30 cellular contexts compared by ENCODE assay signal in genomic region chr22:36298118-36298517, GRCh38. TPM values are rescaled to one million over a fixed set of nuclear protein-coding genes. Genes with fewer than 3 reads are reported as not detected.
DNase-seq lines count a peak whose midpoint lies in the region; ATAC-seq, FAIRE-seq and TF ChIP-seq lines count a peak whose summit lies in the region.
"Had no signal": no experiment of that assay in that cellular context is flagged by ENCODE, and none has a peak within 500 bp of the region (broad histone marks: within the 10 kb centered on the region; RNA-seq: fewer than 3 reads in every experiment).

No MANE protein-coding gene starts in this region.

- H3K27me3 ChIP-seq in CD4-positive, alpha-beta memory T cell (ENCODE audit: insufficient read depth, low read length): no peaks in the 10 kb centered on the region
- H3K27me3 ChIP-seq in GM12878 (replicated peaks in 1 of 2; ENCODE audit: control insufficient read depth in 2 of 2, insufficient read depth in 2 of 2, low read length in 1 of 2): no peaks in the 10 kb centered on the region
- H3K27me3 ChIP-seq in sigmoid colon: no peaks in the 10 kb centered on the region
- H3K27me3 ChIP-seq: BE2C, colonic mucosa, heart right ventricle, Peyer's patch, stomach, tibial nerve had no signal

- ATAC-seq in activated T-cell treated with anti-CD3 and anti-CD28 coated beads, Interleukin-2, amount 50 U/mL, for 72 hours (replicated peaks in 1 of 2): no peak
- ATAC-seq in GM12878: no peak
- no peak for ATAC-seq in HG03159 (IDR thresholded peaks at IDR 0.05; ENCODE audit: unreplicated experiment)
- ATAC-seq: A549, heart right ventricle had no signal

- in situ Hi-C loops in GM12878 (cut with MboI): no loop called here

- no TSS peak for BruUV-seq in GM12878 (replicated peaks; lab: Mats Ljungman, UMichigan)

- no peak overlapping the region for H2AFZ ChIP-seq in GM12878 (ENCODE audit: control insufficient read depth, low read depth, low read length)

- POLR2A ChIA-PET in CD4-positive, alpha-beta memory T cell (lab: Charles Lee; ENCODE audit: partially characterized antibody): interaction anchor here (0.7 to 9.8 kb wide), 5 partner anchors 8 to 172 kb away, joined by 3 to 59 read pairs (median 4); no protein-coding TSS in a partner anchor
- POLR2A ChIA-PET in GM12878 (lab: Charles Lee): interaction anchor here (0.6 kb wide), 1 partner anchor 12 kb away, joined by 5 read pairs; no protein-coding TSS in a partner anchor

- 81% methylated on average over 8 of the region's 8 CpGs for WGBS in GM12878 (ENCODE audit: insufficient coverage, insufficient replicate concordance, low lambda C conversion rate, missing lambda C conversion rate)
- 88 to 91% methylated on average over 8 of the region's 8 CpGs for WGBS in sigmoid colon, 2 donors

- no peak for TF ChIP-seq RAD21 in GM12878 (IDR thresholded peaks at IDR 0.05; ENCODE audit: insufficient read depth, low read depth, low read length)

- no peaks in the 10 kb centered on the region for H3K9me3 ChIP-seq in CD4-positive, alpha-beta memory T cell (ENCODE audit: control insufficient read depth in 1 of 2, low read length in 2 of 2)
- H3K9me3 ChIP-seq in GM12878 (replicated peaks; ENCODE audit: control insufficient read depth, insufficient read depth, low read length): no peaks in the 10 kb centered on the region
- H3K9me3 ChIP-seq in sigmoid colon: no peaks in the 10 kb centered on the region
- H3K9me3 ChIP-seq: A549, BE2C, colonic mucosa, heart right ventricle, Peyer's patch, stomach, tibial nerve had no signal

- CTCF ChIA-PET in CD4-positive, alpha-beta memory T cell (lab: Charles Lee; ENCODE audit: partially characterized antibody): interaction anchor here (0.8 to 11.4 kb wide), 10 partner anchors 12 to 210 kb away, joined by 3 to 204 read pairs (median 4); no protein-coding TSS in a partner anchor
- CTCF ChIA-PET in GM12878 (lab: Yijun Ruan, JAX): interaction anchor here (1.4 to 4.9 kb wide), 4 partner anchors 10 to 189 kb away, joined by 4 to 41 read pairs (median 18); no protein-coding TSS in a partner anchor

- TF ChIP-seq POLR2A in GM12878 (IDR thresholded peaks at IDR 0.05; ENCODE audit: low read depth, low read length) (peak; percentile 15; the same call in 1 of the 2 replicates), sigmoid colon (IDR thresholded peaks at IDR 0.05) (no peak)

- intact Hi-C loops in CD4-positive, alpha-beta memory T cell (cut with micrococcal nuclease): loop anchor here (2.0 kb wide), 1 partner anchor 61 kb away; no protein-coding TSS in a partner anchor
- intact Hi-C loops in GM12878 (cut with micrococcal nuclease; ENCODE audit: unreplicated experiment): no loop called here
- intact Hi-C loops in sigmoid colon (cut with DNase I): no loop called here

- DNase-seq in activated T-cell treated with anti-CD3 and anti-CD28 coated beads, Interleukin-2, amount 50 U/mL, for 72 hours: no peak
- DNase-seq in activated T-cell treated with anti-CD3 and anti-CD28 coated beads, Interleukin-2, amount 50 U/mL, for 48 hours: no peak
- DNase-seq in CD4-positive, alpha-beta memory T cell: peak in 1 of 5 donors; percentile 25
- no peak for DNase-seq in GM12878 (ENCODE audit: low read depth, low spot score)
- DNase-seq in sigmoid colon: no peak
- DNase-seq in NCI-H2171 treated with DMSO at 0.1 percent for 48 hours (lab: John Stamatoyannopoulos, UW): no peak
- DNase-seq in stimulated activated CD4-positive, alpha-beta T cell treated with anti-CD3 and anti-CD28 coated beads, Interleukin-4, amount 100 ng/mL, for 24 hours: no peak
- DNase-seq: activated CD4-positive, alpha-beta memory T cell treated with anti-CD3 and anti-CD28 coated beads, Interleukin-2, amount 10 ng/mL, durations not matched to agents 7 days and 5 days; activated CD4-positive, alpha-beta T cell treated with anti-CD3 and anti-CD28 coated beads for 1 hour; activated gamma-delta T cell; amygdala; BE2C; colonic mucosa; DND-41; effector CD8-positive, alpha-beta T cell; H7; heart right ventricle; kidney glomerular epithelial cell; NCI-H1092 treated with DMSO at 0.1 percent for 48 hours; NCI-H187 treated with DMSO at 0.1 percent for 48 hours; NCI-H2227 treated with DMSO at 0.1 percent for 48 hours; NCI-H69; Peyer's patch; stomach had no signal

- peaks cover 33% of the 10 kb centered on the region for H3K4me1 ChIP-seq in CD4-positive, alpha-beta memory T cell (ENCODE audit: insufficient read depth, low read length)
- H3K4me1 ChIP-seq in GM12878 (ENCODE audit: control insufficient read depth, insufficient read depth, low read length) (no peaks in the 10 kb centered on the region), sigmoid colon (peaks cover 0 to 31% (median 29%) of the 10 kb centered on the region in 4 donors)
- H3K4me1 ChIP-seq: BE2C, colonic mucosa, Peyer's patch, tibial nerve had no signal

- FAIRE-seq in GM12878 (lab: Jason Lieb, UNC): no peak
- FAIRE-seq: A549, bronchial epithelial cell, TTC549 had no signal

- peak overlapping the region; percentile 15 for H3K27ac Mint-ChIP-seq in activated T-cell treated with anti-CD3 and anti-CD28 coated beads, Interleukin-2, amount 50 U/mL, for 72 hours
- peak overlapping the region in 5 of 7 donors; percentile 46 to 91 (median 57) for H3K27ac Mint-ChIP-seq in CD4-positive, alpha-beta memory T cell
- H3K27ac Mint-ChIP-seq: activated CD4-positive, alpha-beta memory T cell treated with anti-CD3 and anti-CD28 coated beads, Interleukin-2, amount 10 ng/mL, durations not matched to agents 7 days and 5 days had no signal

- no peak overlapping the region for H3K27ac ChIP-seq in CD4-positive, alpha-beta memory T cell (ENCODE audit: low read depth, low read length)
- no peak overlapping the region for H3K27ac ChIP-seq in GM12878 (ENCODE audit: control insufficient read depth, insufficient read depth)
- H3K27ac ChIP-seq in sigmoid colon: peak overlapping the region; percentile 77 to 100 (median 89)
- H3K27ac ChIP-seq: A549, colonic mucosa, epithelial cell of prostate, Peyer's patch, tibial nerve had no signal

- H3K4me2 ChIP-seq in GM12878 (ENCODE audit: control insufficient read depth, insufficient read depth): no peak overlapping the region
- H3K4me2 ChIP-seq: A549 had no signal

- RAD21 ChIA-PET in GM12878 (lab: Charles Lee; ENCODE audit: unreplicated experiment): interaction anchor here (0.9 to 9.7 kb wide), 4 partner anchors 12 to 172 kb away, joined by 3 to 107 read pairs (median 3); no protein-coding TSS in a partner anchor

- H4K20me1 ChIP-seq in GM12878 (ENCODE audit: control insufficient read depth, insufficient read depth): no peaks in the 10 kb centered on the region

- H3K9ac ChIP-seq in GM12878 (ENCODE audit: control insufficient read depth, insufficient read depth, low read length): no peak overlapping the region

- H3K4me3 ChIP-seq in CD4-positive, alpha-beta memory T cell (ENCODE audit: low read length in 2 of 2): no peak overlapping the region
- H3K4me3 ChIP-seq in GM12878: no peak overlapping the region
- no peak overlapping the region for H3K4me3 ChIP-seq in sigmoid colon
- H3K4me3 ChIP-seq: A549, colonic mucosa, heart right ventricle, Peyer's patch, stomach, tibial nerve had no signal

- H3K4me1 Mint-ChIP-seq in activated T-cell treated with anti-CD3 and anti-CD28 coated beads, Interleukin-2, amount 50 U/mL, for 72 hours (ENCODE audit: low read depth): peaks cover 11% of the 10 kb centered on the region
- peaks cover 11 to 43% (median 26%) of the 10 kb centered on the region in 4 donors for H3K4me1 Mint-ChIP-seq in CD4-positive, alpha-beta memory T cell

- H3K36me3 Mint-ChIP-seq in activated T-cell treated with anti-CD3 and anti-CD28 coated beads, Interleukin-2, amount 50 U/mL, for 72 hours (ENCODE audit: insufficient read depth in 2 of 2): peaks cover 25 to 55% of the 10 kb centered on the region in 2 donors
- H3K36me3 Mint-ChIP-seq in CD4-positive, alpha-beta memory T cell: peaks cover 64 to 87% of the 10 kb centered on the region in 2 donors

- peaks cover 100% of the 10 kb centered on the region for H3K36me3 ChIP-seq in CD4-positive, alpha-beta memory T cell (ENCODE audit: insufficient read depth, low read length)
- H3K36me3 ChIP-seq in GM12878 (ENCODE audit: control insufficient read depth in 2 of 2, insufficient read depth in 2 of 2, low read length in 1 of 2): peaks cover 62 to 76% of the 10 kb centered on the region in 2 experiments
- peaks cover 78 to 100% (median 96%) of the 10 kb centered on the region in 4 donors for H3K36me3 ChIP-seq in sigmoid colon

- SMC1A ChIA-PET in GM12878 (lab: Charles Lee; ENCODE audit: uncharacterized antibody, unreplicated experiment): interaction anchor here (0.9 to 5.9 kb wide), 3 partner anchors 19 to 188 kb away, joined by 3 to 70 read pairs (median 5); no protein-coding TSS in a partner anchor

- H3K79me2 ChIP-seq in GM12878 (ENCODE audit: control insufficient read depth, insufficient read depth, low read length): no peaks in the 10 kb centered on the region

- H3K9me3 Mint-ChIP-seq in activated T-cell treated with anti-CD3 and anti-CD28 coated beads, Interleukin-2, amount 50 U/mL, for 72 hours: no peaks in the 10 kb centered on the region
- peaks cover 0 to 2% (median 0%) of the 10 kb centered on the region in 8 donors for H3K9me3 Mint-ChIP-seq in CD4-positive, alpha-beta memory T cell
- H3K9me3 Mint-ChIP-seq: activated CD4-positive, alpha-beta memory T cell treated with anti-CD3 and anti-CD28 coated beads, Interleukin-2, amount 10 ng/mL, durations not matched to agents 7 days and 5 days had no signal

- no peak overlapping the region for H3K4me3 Mint-ChIP-seq in activated T-cell treated with anti-CD3 and anti-CD28 coated beads, Interleukin-2, amount 50 U/mL, for 72 hours
- H3K4me3 Mint-ChIP-seq in CD4-positive, alpha-beta memory T cell: no peak overlapping the region
- H3K4me3 Mint-ChIP-seq: activated CD4-positive, alpha-beta memory T cell treated with anti-CD3 and anti-CD28 coated beads, Interleukin-2, amount 10 ng/mL, durations not matched to agents 7 days and 5 days had no signal

- TF ChIP-seq EP300 in GM12878 (IDR thresholded peaks at IDR 0.05; ENCODE audit: borderline replicate concordance in 1 of 2, control insufficient read depth in 1 of 2, low read depth in 2 of 2, low read length in 2 of 2) (no peak), sigmoid colon (IDR thresholded peaks at IDR 0.05) (no peak)

- no peaks in the 10 kb centered on the region for H3K27me3 Mint-ChIP-seq in activated T-cell treated with anti-CD3 and anti-CD28 coated beads, Interleukin-2, amount 50 U/mL, for 72 hours (ENCODE audit: low read depth)
- no peaks in the 10 kb centered on the region for H3K27me3 Mint-ChIP-seq in CD4-positive, alpha-beta memory T cell
- H3K27me3 Mint-ChIP-seq: activated CD4-positive, alpha-beta memory T cell treated with anti-CD3 and anti-CD28 coated beads, Interleukin-2, amount 10 ng/mL, durations not matched to agents 7 days and 5 days had no signal

- TF ChIP-seq CTCF in GM12878 (IDR thresholded peaks at IDR 0.05 in 2 of 3, conservative IDR thresholded peaks at IDR 0.05 in 1 of 3; ENCODE audit: control insufficient read depth in 2 of 3, extremely low read depth in 1 of 3, insufficient read depth in 1 of 3, low read depth in 3 of 3, low read length in 3 of 3) (no peak), sigmoid colon (IDR thresholded peaks at IDR 0.05) (no peak)

RNA-seq across cellular contexts. Expression of gene APOL1, which starts 45.2 kb away (rescaled TPM):
- total RNA-seq in activated T-cell treated with anti-CD3 and anti-CD28 coated beads, Interleukin-2, amount 50 U/mL, for 72 hours: 10 to 100 TPM; 32.7 to 44.5 TPM
- 10 to 100 TPM; 27.5 to 31.2 TPM for total RNA-seq in CD4-positive, alpha-beta memory T cell
- polyA plus RNA-seq in CD4-positive, alpha-beta memory T cell: 10 to 100 TPM in 1 of 2 donors, 1 to 10 TPM in 1; 6.3 to 24.9 TPM
- 27.2 and 29.3 TPM in 2 replicates for total RNA-seq in GM12878 (2013; cell fraction: nucleolus; rRNA removed)
- total RNA-seq in GM12878 (2014; rRNA removed) (13.7 and 14.4 TPM in 2 replicates), GM12878 (2014; rRNA removed; fragmentation: Illumina TruSeq; extraction: Trizol) (12.6 and 13.1 TPM in 2 replicates), GM12878 (2021) (27.4 and 28.6 TPM in 2 replicates), sigmoid colon (10 to 100 TPM; 15.0 to 36.0 (median 20.3) TPM)
- polyA plus RNA-seq in GM12878 (2011; ENCODE audit: low read depth): 63.5 TPM
- polyA plus RNA-seq in GM12878 (2011; rRNA removed) (27.2 and 42.0 TPM in 2 replicates), GM12878 (2014; fragmentation: Illumina TruSeq; extraction: Trizol) (20.6 and 25.3 TPM in 2 replicates), GM12878 (2014; fragmentation: Nextera tagmentation; extraction: Ambion mirVana) (10 to 100 TPM in 1 of 2 experiments, 1 to 10 TPM in 1; 9.0 to 10.7 TPM), GM12878 (2014; rRNA removed) (18.3 and 18.7 TPM in 2 replicates), GM12878 (2016; fragmentation: Nextera tagmentation; extraction: Ambion mirVana) (10 to 100 TPM; 17.2 to 18.0 TPM), sigmoid colon (10 to 100 TPM in 2 of 3 donors, 1 to 10 TPM in 1; 6.6 to 64.0 (median 11.3) TPM)
- polyA plus RNA-seq in GM12878 (2011; cell fraction: cytosol; rRNA removed): 38.4 and 39.9 TPM in 2 replicates
- polyA plus RNA-seq in GM12878 (2011; cell fraction: nucleus; rRNA removed): 65.7 and 104 TPM in 2 replicates
- polyA plus RNA-seq in GM12878 (2012): 68.7 and 73.3 TPM in 2 replicates
- 33.8 and 34.1 TPM in 2 replicates for polyA minus RNA-seq in GM12878 (2011; rRNA and poly(A)+ RNA removed)
- polyA minus RNA-seq in GM12878 (2011; cell fraction: cytosol; rRNA and poly(A)+ RNA removed): 11.8 and 16.4 TPM in 2 replicates
- polyA minus RNA-seq in GM12878 (2011; cell fraction: nucleus; rRNA and poly(A)+ RNA removed): 15.2 and 21.3 TPM in 2 replicates
- total RNA-seq: H7 had no signal

RNA-seq across cellular contexts. Expression of gene APOL2, which starts 58.8 kb away (rescaled TPM):
- total RNA-seq in activated T-cell treated with anti-CD3 and anti-CD28 coated beads, Interleukin-2, amount 50 U/mL, for 72 hours: 10 to 100 TPM; 64.5 to 69.5 TPM
- total RNA-seq in CD4-positive, alpha-beta memory T cell: 100 to 1,000 TPM in 1 of 2 experiments, 10 to 100 TPM in 1; 96.4 to 103 TPM
- polyA plus RNA-seq in CD4-positive, alpha-beta memory T cell: 10 to 100 TPM; 24.4 to 27.0 TPM
- total RNA-seq in GM12878 (2013; cell fraction: nucleolus; rRNA removed): 49.8 and 51.5 TPM in 2 replicates
- total RNA-seq in GM12878 (2014; rRNA removed) (25.1 and 26.6 TPM in 2 replicates), GM12878 (2014; rRNA removed; fragmentation: Illumina TruSeq; extraction: Trizol) (27.0 and 27.3 TPM in 2 replicates), GM12878 (2021) (29.0 and 32.9 TPM in 2 replicates), sigmoid colon (10 to 100 TPM; 26.8 to 59.5 (median 29.4) TPM)
- 33.3 TPM for polyA plus RNA-seq in GM12878 (2011; ENCODE audit: low read depth)
- polyA plus RNA-seq in GM12878 (2011; rRNA removed) (32.6 and 39.9 TPM in 2 replicates), GM12878 (2014; fragmentation: Illumina TruSeq; extraction: Trizol) (22.3 and 24.9 TPM in 2 replicates), GM12878 (2014; fragmentation: Nextera tagmentation; extraction: Ambion mirVana) (10 to 100 TPM in 1 of 2 experiments, 1 to 10 TPM in 1; 4.4 to 14.7 TPM), GM12878 (2014; rRNA removed) (26.9 and 27.4 TPM in 2 replicates), GM12878 (2016; fragmentation: Nextera tagmentation; extraction: Ambion mirVana) (10 to 100 TPM; 12.3 to 13.7 TPM), sigmoid colon (10 to 100 TPM; 18.6 to 45.1 (median 24.3) TPM)
- polyA plus RNA-seq in GM12878 (2011; cell fraction: cytosol; rRNA removed): 46.3 and 57.5 TPM in 2 replicates
- polyA plus RNA-seq in GM12878 (2011; cell fraction: nucleus; rRNA removed): 60.3 and 68.3 TPM in 2 replicates
- polyA plus RNA-seq in GM12878 (2012): 50.1 and 55.3 TPM in 2 replicates
- 65.0 and 103 TPM in 2 replicates for polyA minus RNA-seq in GM12878 (2011; rRNA and poly(A)+ RNA removed)
- polyA minus RNA-seq in GM12878 (2011; cell fraction: cytosol; rRNA and poly(A)+ RNA removed): 17.5 and 18.0 TPM in 2 replicates
- polyA minus RNA-seq in GM12878 (2011; cell fraction: nucleus; rRNA and poly(A)+ RNA removed): 14.6 and 21.5 TPM in 2 replicates

Comparison
In these comparisons a context has a peak if more than half of its experiments do, and no peak if none do; other contexts are left out.
1. H3K27ac ChIP-seq: peak in sigmoid colon (4 of 4); none in CD4-positive, alpha-beta memory T cell (single experiment) and GM12878 (single experiment).